In genomic region chr3:46909535-46910161, GRCh38 we compare ENCODE assay signal across 8 cellular contexts. TPM values are rescaled to one million over a fixed set of nuclear protein-coding genes. Genes with fewer than 3 reads are reported as not detected.
DNase-seq lines count a peak whose midpoint lies in the region; ATAC-seq and TF ChIP-seq lines count a peak whose summit lies in the region.

No MANE protein-coding gene starts in this region.

- H3K36me3 Mint-ChIP-seq in naive B cell: no peaks in the 10 kb centered on the region

- H3K4me1 Mint-ChIP-seq in naive B cell: peaks cover 7 to 14% (median 9%) of the 10 kb centered on the region in 3 donors

- no peak overlapping the region for H3K9ac ChIP-seq in OCI-LY1 (ENCODE audit: low read length)

- H4K20me1 ChIP-seq in OCI-LY1 (ENCODE audit: insufficient read depth, low read length): no peaks in the 10 kb centered on the region

- H3K79me2 ChIP-seq in OCI-LY1 (ENCODE audit: insufficient read depth, low read length): no peaks in the 10 kb centered on the region

- DNase-seq in GDM1 (lab: John Stamatoyannopoulos, UW): peak; percentile 55
- peak; percentile 36 for DNase-seq in HS-5 (ENCODE audit: low read depth)
- peak; percentile 83 for DNase-seq in activated CD8-positive, alpha-beta memory T cell treated with anti-CD3 and anti-CD28 coated beads, Interleukin-2, amount 50 U/mL, for 4 hours
- no peak for DNase-seq in epithelial cell of proximal tubule (ENCODE audit: low read depth)
- peak; percentile 71 for DNase-seq in naive B cell
- peak; percentile 91 for DNase-seq in stimulated activated CD8-positive, alpha-beta memory T cell treated with anti-CD3 and anti-CD28 coated beads, Interleukin-4, amount 100 ng/mL, for 48 hours

- H3K4me2 ChIP-seq in OCI-LY1 (ENCODE audit: low read length): peak overlapping the region; percentile 22; the same call in 1 of the 2 replicates

- no peaks in the 10 kb centered on the region for H3K27me3 ChIP-seq in OCI-LY1 (ENCODE audit: insufficient read depth, low read length)

- peaks cover 4% of the 10 kb centered on the region for H3K4me1 ChIP-seq in OCI-LY1 (ENCODE audit: insufficient read depth, low read length, severe bottlenecking)

- H2AFZ ChIP-seq in OCI-LY1 (ENCODE audit: low read length): no peak overlapping the region

- H3K9me3 ChIP-seq in OCI-LY1 (ENCODE audit: low read length): no peaks in the 10 kb centered on the region

- H3K27ac Mint-ChIP-seq in naive B cell: peak overlapping the region in 5 of 6 donors; percentile 16 to 80 (median 52)

- H3K27ac ChIP-seq in OCI-LY1 (ENCODE audit: low read depth, low read length, poor library complexity, severe bottlenecking): no peak overlapping the region

- peak overlapping the region in 2 of 8 donors; percentile 11 to 50 for H3K4me3 Mint-ChIP-seq in naive B cell

- no peaks in the 10 kb centered on the region for H3F3A ChIP-seq in OCI-LY1 (ENCODE audit: insufficient read depth, low read length)

- no peak overlapping the region for H3K4me3 ChIP-seq in OCI-LY1 (ENCODE audit: low read depth, low read length, poor library complexity, severe bottlenecking)
- H3K4me3 ChIP-seq in epithelial cell of proximal tubule (ENCODE audit: low read depth, low read length): no peak overlapping the region

- H3K9me3 Mint-ChIP-seq in naive B cell: no peaks in the 10 kb centered on the region

- TF ChIP-seq CTCF in OCI-LY1 (IDR thresholded peaks at IDR 0.05; ENCODE audit: low read length): peak; percentile 74
- TF ChIP-seq CTCF in epithelial cell of proximal tubule (conservative IDR thresholded peaks at IDR 0.05; ENCODE audit: low read depth, low read length): peak; percentile 90

- H3K9me2 ChIP-seq in OCI-LY1 (ENCODE audit: low read depth, low read length): no peaks in the 10 kb centered on the region

- peaks cover 4% of the 10 kb centered on the region; the same call in 1 of the 2 replicates for H3K36me3 ChIP-seq in OCI-LY1 (ENCODE audit: insufficient read depth, low read length)

- ATAC-seq in naive B cell (ENCODE audit: low read depth in 2 of 2): peak; percentile 89 to 90
- ATAC-seq in HG03457 (IDR thresholded peaks at IDR 0.05; ENCODE audit: unreplicated experiment): no peak

- no peaks in the 10 kb centered on the region for H3K27me3 Mint-ChIP-seq in naive B cell

RNA-seq across cellular contexts. Expression of gene PTH1R, which starts 32.1 kb away (rescaled TPM):
- total RNA-seq in epithelial cell of proximal tubule: 1.2 and 11.5 TPM in 2 replicates
- polyA plus RNA-seq in naive B cell (ENCODE audit: low read depth in 6 of 6): not detected

RNA-seq across cellular contexts. Expression of gene MYL3, which starts 46.4 kb away (rescaled TPM):
- 4.2 TPM in 1 of 2 replicates, not detected in the other for total RNA-seq in epithelial cell of proximal tubule
- polyA plus RNA-seq in naive B cell (ENCODE audit: low read depth in 6 of 6): not detected
